In the genomic region with DNA sequence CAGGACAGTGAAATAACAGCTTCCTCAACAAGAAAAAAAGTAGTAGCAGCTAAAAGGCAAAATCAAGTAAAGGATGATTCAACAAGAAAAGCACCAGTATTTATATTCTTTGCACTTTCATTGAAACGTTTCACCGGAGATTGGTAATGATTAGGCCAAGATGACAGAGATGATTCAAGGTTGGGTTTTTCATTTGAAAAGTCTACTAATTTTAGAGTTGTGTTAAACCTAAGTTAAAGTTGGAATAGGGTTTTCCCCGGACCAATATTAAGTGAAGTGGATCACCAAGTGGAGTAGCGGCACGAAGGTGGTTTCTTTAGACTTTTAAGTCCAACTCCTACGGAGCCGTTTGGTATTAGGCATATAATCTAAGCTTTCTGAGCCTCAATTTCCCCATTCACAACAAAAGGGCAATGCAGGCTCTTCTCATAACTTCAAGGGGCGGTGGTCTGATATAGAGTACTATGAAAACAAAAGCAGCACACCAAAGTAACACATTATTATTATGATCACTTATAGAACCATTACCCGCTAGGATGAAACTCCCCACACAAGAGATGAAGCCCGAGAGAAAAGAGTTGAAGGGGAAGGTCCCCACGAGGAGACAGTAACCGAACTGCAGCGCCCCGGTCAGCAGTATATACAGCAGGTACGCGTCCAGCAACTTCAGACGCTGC, we compare ENCODE assay signal across 9 cellular contexts. TPM values are rescaled to one million over a fixed set of nuclear protein-coding genes. Genes with fewer than 3 reads are reported as not detected.
DNase-seq lines count a peak whose midpoint lies in the region; ATAC-seq, FAIRE-seq and TF ChIP-seq lines count a peak whose summit lies in the region.
"Had no signal": no experiment of that assay in that cellular context is flagged by ENCODE, and none has a peak within 500 bp of the region (broad histone marks: within the 10 kb centered on the region; RNA-seq: fewer than 3 reads in every experiment).

No MANE protein-coding gene starts in this region.

- peaks cover 50% of the 10 kb centered on the region for H3K79me2 ChIP-seq in K562 (ENCODE audit: control insufficient read depth, insufficient read depth, low read length)

- peak overlapping the region; percentile 65 for H3K4me3 ChIP-seq in K562

- H3K27ac Mint-ChIP-seq in mesothelial cell of epicardium: peak overlapping the region; percentile 99

- no peak for FAIRE-seq in K562 (lab: Jason Lieb, UNC)

- H3K9ac ChIP-seq in K562 (ENCODE audit: insufficient read depth in 1 of 2, low read depth in 2 of 2, low read length in 2 of 2): peak overlapping the region; percentile 88 to 89

- BruUV-seq in K562 (replicated peaks; lab: Mats Ljungman, UMichigan): TSS peak; percentile 78

- DNase-seq in stimulated activated naive CD4-positive, alpha-beta T cell treated with Interleukin-2 at 50 U/mL for 16 hours (lab: John Stamatoyannopoulos, UW): peak; percentile 24
- DNase-seq in stimulated activated naive CD4-positive, alpha-beta T cell (lab: John Stamatoyannopoulos, UW): no peak
- DNase-seq in K562 (ENCODE audit: extremely low read depth in 1 of 4, low spot score in 3 of 4) (no peak), mesothelial cell of epicardium (ENCODE audit: low spot score in 2 of 2, unreplicated experiment in 2 of 2) (no peak), Ammon's horn (ENCODE audit: low spot score) (no peak), SIG-M5 (lab: John Stamatoyannopoulos, UW) (no peak), iPS-NIHi11 (ENCODE audit: low spot score) (no peak), HK-2 (ENCODE audit: unreplicated experiment) (no peak)

- WGBS in K562 (ENCODE audit: insufficient coverage, low coverage, missing lambda C conversion rate): under 1% methylated on average over 17 of the region's 17 CpGs

- H3K27ac ChIP-seq in K562 (ENCODE audit: extremely low read depth, low read depth, low read length): peak overlapping the region; percentile 87

- peaks cover 10% of the 10 kb centered on the region; the same call in 1 of the 3 replicates for H3K36me3 ChIP-seq in K562 (ENCODE audit: control insufficient read depth, insufficient read depth, low read length)

- no peaks in the 10 kb centered on the region for H3K27me3 ChIP-seq in K562 (ENCODE audit: control insufficient read depth in 2 of 2, insufficient read depth in 2 of 2, low read length in 2 of 2)

- no peaks in the 10 kb centered on the region for H3K9me3 Mint-ChIP-seq in mesothelial cell of epicardium

- intact Hi-C loops in K562 (cut with micrococcal nuclease): loop anchor here (5.0 kb wide), 1 partner anchor 59 kb away; no protein-coding TSS in a partner anchor

- in situ Hi-C loops in K562 (cut with MboI): no loop called here

- H3K4me1 ChIP-seq in K562 (replicated peaks in 1 of 2; ENCODE audit: control insufficient read depth in 2 of 2, insufficient read depth in 2 of 2, low read length in 2 of 2): peaks cover 7 to 25% of the 10 kb centered on the region in 2 experiments

- ATAC-seq in K562: no peak

- H3K9me3 ChIP-seq in K562 (replicated peaks; ENCODE audit: control insufficient read depth, insufficient read depth, low read depth, low read length): no peaks in the 10 kb centered on the region

- TF ChIP-seq RAD21 in K562 (CRISPR knock-in tag; conservative IDR thresholded peaks at IDR 0.05 in 1 of 2, IDR thresholded peaks at IDR 0.05 in 1 of 2): no peak

- H3K4me3 Mint-ChIP-seq in mesothelial cell of epicardium: peak overlapping the region; percentile 97

- H4K20me1 ChIP-seq in K562 (replicated peaks; ENCODE audit: control insufficient read depth, insufficient read depth, low read length): no peaks in the 10 kb centered on the region

- no peaks in the 10 kb centered on the region for H3K9me1 ChIP-seq in K562 (ENCODE audit: control insufficient read depth, insufficient read depth, low read length)

- no peak for TF ChIP-seq POLR2A in K562 (conservative IDR thresholded peaks at IDR 0.05)

- peaks cover 16% of the 10 kb centered on the region for H3K27me3 Mint-ChIP-seq in mesothelial cell of epicardium (ENCODE audit: low read depth)

- TF ChIP-seq EP300 in K562 (IDR thresholded peaks at IDR 0.05; ENCODE audit: low read length): no peak

- CTCF ChIA-PET in K562 (lab: Yijun Ruan, JAX; ENCODE audit: low intra/inter-chr PET ratio): interaction anchor here (1.1 kb wide), 1 partner anchor 18 kb away, joined by 4 read pairs; no protein-coding TSS in a partner anchor

- POLR2A ChIA-PET in K562 (lab: Yijun Ruan, JAX): interaction anchor here (0.6 to 1.4 kb wide), 6 partner anchors 8 to 330 kb away, joined by 3 to 6 read pairs (median 4); partner anchors contain the start of genes OXA1L and RBM23

- H2AFZ ChIP-seq in K562 (ENCODE audit: low read depth, low read length): peak overlapping the region; percentile 90

- peak overlapping the region; percentile 84 for H3K4me2 ChIP-seq in K562 (ENCODE audit: insufficient read depth, low read length)

- peaks cover 8% of the 10 kb centered on the region for H3K36me3 Mint-ChIP-seq in mesothelial cell of epicardium

- no peak for TF ChIP-seq CTCF in K562 (IDR thresholded peaks at IDR 0.05 in 2 of 3, conservative IDR thresholded peaks at IDR 0.05 in 1 of 3; ENCODE audit: insufficient read depth in 2 of 3, low read depth in 1 of 3, low read length in 3 of 3)
- no peak for TF ChIP-seq CTCF in mesothelial cell of epicardium (IDR thresholded peaks at IDR 0.05; ENCODE audit: unreplicated experiment)

- peaks cover 39% of the 10 kb centered on the region for H3K4me1 Mint-ChIP-seq in mesothelial cell of epicardium

RNA-seq across cellular contexts. Expression of gene DAD1, which starts 0.5 kb away (rescaled TPM):
- 76.2 and 102 TPM in 2 replicates for total RNA-seq in K562 (2011; cell fraction: chromatin; rRNA removed; ENCODE audit: low replicate concordance)
- total RNA-seq in K562 (2011; cell fraction: nucleolus; rRNA removed): 211 and 214 TPM in 2 replicates
- 181 and 184 TPM in 2 replicates for total RNA-seq in K562 (2011; cell fraction: nucleoplasm; rRNA removed)
- total RNA-seq in K562 (2014; rRNA removed) (104 and 149 TPM in 2 replicates), K562 (2014; rRNA removed; fragmentation: Illumina TruSeq; extraction: Trizol) (172 and 181 TPM in 2 replicates), K562 (2015; rRNA removed; fragmentation: Illumina TruSeq; extraction: Trizol) (146 and 162 TPM in 2 replicates), K562 (2021) (129 and 143 TPM in 2 replicates), mesothelial cell of epicardium (140 to 141 TPM (median 141 TPM) in 3 replicates)
- polyA plus RNA-seq in K562 (2011; rRNA removed) (226 and 263 TPM in 2 replicates), K562 (2014; fragmentation: Illumina TruSeq; extraction: Trizol) (244 and 260 TPM in 2 replicates), K562 (2014; fragmentation: Nextera tagmentation; extraction: Ambion mirVana) (100 to 1,000 TPM; 585 to 617 TPM), K562 (2014; rRNA removed) (222 and 233 TPM in 2 replicates)
- polyA plus RNA-seq in K562 (2011; cell fraction: cytosol; rRNA removed): 583 and 621 TPM in 2 replicates
- 58.2 and 70.1 TPM in 2 replicates for polyA plus RNA-seq in K562 (2011; cell fraction: nucleus; rRNA removed)
- polyA plus RNA-seq in K562 (2012): 192 and 212 TPM in 2 replicates
- polyA minus RNA-seq in K562 (2011; rRNA and poly(A)+ RNA removed): 87.6 and 98.8 TPM in 2 replicates
- polyA minus RNA-seq in K562 (2011; cell fraction: cytosol; rRNA and poly(A)+ RNA removed): 44.4 and 50.8 TPM in 2 replicates
- polyA minus RNA-seq in K562 (2011; cell fraction: nucleus; rRNA and poly(A)+ RNA removed): 25.7 and 34.2 TPM in 2 replicates

RNA-seq across cellular contexts. Expression of gene ABHD4, which starts 9.5 kb away (rescaled TPM):
- total RNA-seq in K562 (2011; cell fraction: chromatin; rRNA removed; ENCODE audit: low replicate concordance): 13.4 and 20.8 TPM in 2 replicates
- total RNA-seq in K562 (2011; cell fraction: nucleolus; rRNA removed): 16.6 and 18.5 TPM in 2 replicates
- total RNA-seq in K562 (2011; cell fraction: nucleoplasm; rRNA removed): 18.2 and 20.5 TPM in 2 replicates
- total RNA-seq in K562 (2014; rRNA removed) (4.2 and 4.4 TPM in 2 replicates), K562 (2014; rRNA removed; fragmentation: Illumina TruSeq; extraction: Trizol) (3.9 and 4.3 TPM in 2 replicates), K562 (2015; rRNA removed; fragmentation: Illumina TruSeq; extraction: Trizol) (3.3 and 3.6 TPM in 2 replicates), K562 (2021) (8.5 and 9.5 TPM in 2 replicates), mesothelial cell of epicardium (28.2 to 29.3 TPM (median 28.4 TPM) in 3 replicates)
- polyA plus RNA-seq in K562 (2011; rRNA removed) (12.0 TPM in 2 replicates), K562 (2014; fragmentation: Illumina TruSeq; extraction: Trizol) (9.8 and 10.0 TPM in 2 replicates), K562 (2014; fragmentation: Nextera tagmentation; extraction: Ambion mirVana) (1 to 10 TPM; 7.2 to 9.1 TPM), K562 (2014; rRNA removed) (5.5 and 6.6 TPM in 2 replicates)
- 11.7 and 15.8 TPM in 2 replicates for polyA plus RNA-seq in K562 (2011; cell fraction: cytosol; rRNA removed)
- 11.2 and 13.5 TPM in 2 replicates for polyA plus RNA-seq in K562 (2011; cell fraction: nucleus; rRNA removed)
- polyA plus RNA-seq in K562 (2012): 8.1 and 19.7 TPM in 2 replicates
- polyA minus RNA-seq in K562 (2011; rRNA and poly(A)+ RNA removed): 7.3 and 10.4 TPM in 2 replicates
- 4.4 and 6.1 TPM in 2 replicates for polyA minus RNA-seq in K562 (2011; cell fraction: cytosol; rRNA and poly(A)+ RNA removed)
- 6.5 and 6.7 TPM in 2 replicates for polyA minus RNA-seq in K562 (2011; cell fraction: nucleus; rRNA and poly(A)+ RNA removed)

RNA-seq across cellular contexts. Expression of gene OR6J1, which starts 55.6 kb away (rescaled TPM):
- 0.14 and 0.33 TPM in 2 replicates for total RNA-seq in K562 (2011; cell fraction: chromatin; rRNA removed; ENCODE audit: low replicate concordance)
- under 0.01 and 0.26 TPM in 2 replicates for total RNA-seq in K562 (2011; cell fraction: nucleolus; rRNA removed)
- 0.66 and 0.69 TPM in 2 replicates for total RNA-seq in K562 (2011; cell fraction: nucleoplasm; rRNA removed)
- not detected in 2 replicates for total RNA-seq in K562 (2014; rRNA removed)
- total RNA-seq in K562 (2014; rRNA removed; fragmentation: Illumina TruSeq; extraction: Trizol): 0.03 TPM in 1 of 2 replicates, not detected in the other
- not detected in 2 replicates for total RNA-seq in K562 (2015; rRNA removed; fragmentation: Illumina TruSeq; extraction: Trizol)
- not detected in 2 replicates for total RNA-seq in K562 (2021)
- polyA plus RNA-seq in K562 (2011; rRNA removed): not detected in 2 replicates
- polyA plus RNA-seq in K562 (2011; cell fraction: cytosol; rRNA removed): not detected in 2 replicates
- not detected in 2 replicates for polyA plus RNA-seq in K562 (2011; cell fraction: nucleus; rRNA removed)
- 0.03 TPM in 1 of 2 replicates, not detected in the other for polyA plus RNA-seq in K562 (2012)
- polyA plus RNA-seq in K562 (2014; fragmentation: Illumina TruSeq; extraction: Trizol): not detected in 2 replicates
- not detected for polyA plus RNA-seq in K562 (2014; fragmentation: Nextera tagmentation; extraction: Ambion mirVana)
- polyA plus RNA-seq in K562 (2014; rRNA removed): 0.08 TPM in 1 of 2 replicates, not detected in the other
- not detected in 2 replicates for polyA minus RNA-seq in K562 (2011; rRNA and poly(A)+ RNA removed)
- polyA minus RNA-seq in K562 (2011; cell fraction: cytosol; rRNA and poly(A)+ RNA removed): not detected in 2 replicates
- polyA minus RNA-seq in K562 (2011; cell fraction: nucleus; rRNA and poly(A)+ RNA removed): not detected in 2 replicates
- total RNA-seq in mesothelial cell of epicardium: not detected in 3 replicates
- total RNA-seq: dermis microvascular lymphatic vessel endothelial cell had no signal
